In genomic region chrX:72621619-72622485, GRCh38 we compare ENCODE assay signal across 9 cellular contexts. TPM values are rescaled to one million over a fixed set of nuclear protein-coding genes. Genes with fewer than 3 reads are reported as not detected.
DNase-seq lines count a peak whose midpoint lies in the region; ATAC-seq, FAIRE-seq and TF ChIP-seq lines count a peak whose summit lies in the region.
"Had no signal": no experiment of that assay in that cellular context is flagged by ENCODE, and none has a peak within 500 bp of the region (broad histone marks: within the 10 kb centered on the region; RNA-seq: fewer than 3 reads in every experiment).

No MANE protein-coding gene starts in this region.

- H3K4me3 ChIP-seq in mesenchymal stem cell (ENCODE audit: insufficient read depth in 1 of 2, low read depth in 1 of 2, low read length in 2 of 2) (no peak overlapping the region), spleen (no peak overlapping the region), endodermal cell (ENCODE audit: low read length) (no peak overlapping the region)

- H3K4me3 Mint-ChIP-seq in endodermal cell: no peak overlapping the region
- H3K4me3 Mint-ChIP-seq: central memory CD8-positive, alpha-beta T cell had no signal

- TF ChIP-seq CTCF in spleen (IDR thresholded peaks at IDR 0.05 in 8 of 11, conservative IDR thresholded peaks at IDR 0.05 in 3 of 11) (no peak), endodermal cell (conservative IDR thresholded peaks at IDR 0.05) (no peak)

- H3K4me1 ChIP-seq in mesenchymal stem cell (ENCODE audit: control insufficient read depth, insufficient read depth, low read depth, low read length) (peaks cover 1% of the 10 kb centered on the region), spleen (no peaks in the 10 kb centered on the region), endodermal cell (ENCODE audit: control insufficient read depth, insufficient read depth, low read length) (no peaks in the 10 kb centered on the region)

- no peaks in the 10 kb centered on the region for H3K36me3 Mint-ChIP-seq in endodermal cell (ENCODE audit: low read depth)

- no peak overlapping the region for H3K18ac ChIP-seq in mesenchymal stem cell (ENCODE audit: low read depth in 1 of 2, low read length in 2 of 2)

- H3K27me3 ChIP-seq in mesenchymal stem cell (ENCODE audit: control insufficient read depth in 1 of 2, insufficient read depth in 1 of 2, low read length in 2 of 2) (peaks cover 0 to 16% of the 10 kb centered on the region in 2 experiments), spleen (replicated peaks in 1 of 7) (no peaks in the 10 kb centered on the region), endodermal cell (ENCODE audit: control insufficient read depth, insufficient read depth, low read length, poor library complexity, severe bottlenecking) (no peaks in the 10 kb centered on the region)

- no peak overlapping the region for H2BK12ac ChIP-seq in mesenchymal stem cell (ENCODE audit: low read length in 2 of 2)

- H3K36me3 ChIP-seq in mesenchymal stem cell (ENCODE audit: control insufficient read depth in 1 of 2, insufficient read depth in 2 of 2, low read depth in 1 of 2, low read length in 2 of 2) (no peaks in the 10 kb centered on the region), spleen (no peaks in the 10 kb centered on the region), endodermal cell (ENCODE audit: control insufficient read depth, insufficient read depth, low read length) (no peaks in the 10 kb centered on the region)

- peak; percentile 58 for FAIRE-seq in RCC 7860 (lab: Jason Lieb, UNC)

- H3K9me3 Mint-ChIP-seq in endodermal cell: peaks cover 18% of the 10 kb centered on the region
- H3K9me3 Mint-ChIP-seq: central memory CD8-positive, alpha-beta T cell had no signal

- no peak overlapping the region for H3K14ac ChIP-seq in mesenchymal stem cell (ENCODE audit: low read length in 2 of 2)

- no peak overlapping the region for H3K4ac ChIP-seq in mesenchymal stem cell (ENCODE audit: low read depth in 1 of 2, low read length in 2 of 2)

- H4K8ac ChIP-seq in mesenchymal stem cell (ENCODE audit: low read length): no peak overlapping the region

- no peak overlapping the region for H2BK15ac ChIP-seq in mesenchymal stem cell (ENCODE audit: low read depth, poor library complexity, severe bottlenecking)

- peak overlapping the region; percentile 44 for H3K9ac ChIP-seq in mesenchymal stem cell (ENCODE audit: low read length)
- no peak overlapping the region for H3K9ac ChIP-seq in endodermal cell (ENCODE audit: extremely low read depth, low read length, poor library complexity, severe bottlenecking)

- no peak overlapping the region for H2BK120ac ChIP-seq in mesenchymal stem cell (ENCODE audit: low read depth, low read length)

- H2AK5ac ChIP-seq in mesenchymal stem cell (ENCODE audit: low read length, severe bottlenecking): no peak overlapping the region

- intact Hi-C loops in spleen (cut with DNase I; ENCODE audit: low total_unique reads): no loop called here

- no peak overlapping the region for H4K91ac ChIP-seq in mesenchymal stem cell (ENCODE audit: low read length)

- H2AFZ ChIP-seq in mesenchymal stem cell (ENCODE audit: low read depth, low read length): no peak overlapping the region

- H3K27ac ChIP-seq in mesenchymal stem cell (ENCODE audit: low read length, poor library complexity, severe bottlenecking): no peak overlapping the region
- H3K27ac ChIP-seq in spleen: no peak overlapping the region
- no peak overlapping the region for H3K27ac ChIP-seq in endodermal cell (ENCODE audit: low read depth, low read length)

- DNase-seq in RCC 7860 (ENCODE audit: low spot score) (peak; percentile 11), mesenchymal stem cell (peak; percentile 45), spleen (no peak), NCI-H146 treated with DMSO at 0.1 percent for 48 hours (lab: John Stamatoyannopoulos, UW; ENCODE audit: unreplicated experiment) (no peak), endodermal cell (no peak)
- DNase-seq in effector CD4-positive, alpha-beta T cell: no peak

- H3K4me1 Mint-ChIP-seq in endodermal cell: no peaks in the 10 kb centered on the region

- WGBS in mesenchymal stem cell: no CpG with 5 or more reads among the region's 4 CpGs
- WGBS in spleen, 5 donors: 60 to 77% (median 72%) methylated on average over 4 of the region's 4 CpGs
- 83% methylated on average over 2 of the region's 4 CpGs; no CpG with 5 or more reads in 1 of the 2 experiments for WGBS in endodermal cell (ENCODE audit: insufficient coverage in 1 of 2, insufficient read length in 1 of 2), 2 experiments

- H3K4me2 ChIP-seq in mesenchymal stem cell (ENCODE audit: low read length, poor library complexity, severe bottlenecking): no peak overlapping the region

- H3K23ac ChIP-seq in mesenchymal stem cell (ENCODE audit: low read length in 2 of 2): no peak overlapping the region

- TF ChIP-seq POLR2A in spleen (IDR thresholded peaks at IDR 0.05): no peak

- H2BK5ac ChIP-seq in mesenchymal stem cell (ENCODE audit: low read depth, low read length, poor library complexity, severe bottlenecking): no peak overlapping the region

- H3K27me3 Mint-ChIP-seq in endodermal cell (ENCODE audit: insufficient read depth): no peaks in the 10 kb centered on the region

- H3K27ac Mint-ChIP-seq in endodermal cell: no peak overlapping the region

- peak; percentile 85 for ATAC-seq in GM18861 (IDR thresholded peaks at IDR 0.05; ENCODE audit: unreplicated experiment)
- peak; percentile 92 for ATAC-seq in HG02623 (IDR thresholded peaks at IDR 0.05; ENCODE audit: unreplicated experiment)

- H3K9me3 ChIP-seq in mesenchymal stem cell (ENCODE audit: control insufficient read depth, low read length) (no peaks in the 10 kb centered on the region), spleen (no peaks in the 10 kb centered on the region), endodermal cell (ENCODE audit: control insufficient read depth, low read length) (no peaks in the 10 kb centered on the region)

- H3K79me1 ChIP-seq in mesenchymal stem cell (replicated peaks; ENCODE audit: low read length, poor library complexity, severe bottlenecking): no peaks in the 10 kb centered on the region

RNA-seq across cellular contexts. Expression of gene HDAC8, which starts 49.2 kb away (rescaled TPM):
- polyA plus RNA-seq in mesenchymal stem cell (2013, experiment 1 of 2): 15.0 TPM
- 15.3 TPM for polyA plus RNA-seq in mesenchymal stem cell (2013, experiment 2 of 2)
- total RNA-seq in spleen (10 to 100 TPM; 24.3 to 54.6 (median 34.0) TPM), endodermal cell (10 to 100 TPM; 33.3 to 33.9 TPM)
- polyA plus RNA-seq in spleen: 10 to 100 TPM; 15.6 to 18.7 (median 16.4) TPM
- 22.0 TPM for polyA plus RNA-seq in endodermal cell (2013, experiment 1 of 2)
- polyA plus RNA-seq in endodermal cell (2013, experiment 2 of 2): 23.1 TPM

Comparison
In these comparisons a context has a peak if more than half of its experiments do, and no peak if none do; other contexts are left out.
1. DNase-seq: peak in RCC 7860 (single experiment) and mesenchymal stem cell (single experiment); none in spleen (single experiment), effector CD4-positive, alpha-beta T cell (single experiment), NCI-H146 treated with DMSO at 0.1 percent for 48 hours (single experiment) and endodermal cell (single experiment).